Comparison of ENCODE assay signal across 8 cellular contexts in the genomic region with DNA sequence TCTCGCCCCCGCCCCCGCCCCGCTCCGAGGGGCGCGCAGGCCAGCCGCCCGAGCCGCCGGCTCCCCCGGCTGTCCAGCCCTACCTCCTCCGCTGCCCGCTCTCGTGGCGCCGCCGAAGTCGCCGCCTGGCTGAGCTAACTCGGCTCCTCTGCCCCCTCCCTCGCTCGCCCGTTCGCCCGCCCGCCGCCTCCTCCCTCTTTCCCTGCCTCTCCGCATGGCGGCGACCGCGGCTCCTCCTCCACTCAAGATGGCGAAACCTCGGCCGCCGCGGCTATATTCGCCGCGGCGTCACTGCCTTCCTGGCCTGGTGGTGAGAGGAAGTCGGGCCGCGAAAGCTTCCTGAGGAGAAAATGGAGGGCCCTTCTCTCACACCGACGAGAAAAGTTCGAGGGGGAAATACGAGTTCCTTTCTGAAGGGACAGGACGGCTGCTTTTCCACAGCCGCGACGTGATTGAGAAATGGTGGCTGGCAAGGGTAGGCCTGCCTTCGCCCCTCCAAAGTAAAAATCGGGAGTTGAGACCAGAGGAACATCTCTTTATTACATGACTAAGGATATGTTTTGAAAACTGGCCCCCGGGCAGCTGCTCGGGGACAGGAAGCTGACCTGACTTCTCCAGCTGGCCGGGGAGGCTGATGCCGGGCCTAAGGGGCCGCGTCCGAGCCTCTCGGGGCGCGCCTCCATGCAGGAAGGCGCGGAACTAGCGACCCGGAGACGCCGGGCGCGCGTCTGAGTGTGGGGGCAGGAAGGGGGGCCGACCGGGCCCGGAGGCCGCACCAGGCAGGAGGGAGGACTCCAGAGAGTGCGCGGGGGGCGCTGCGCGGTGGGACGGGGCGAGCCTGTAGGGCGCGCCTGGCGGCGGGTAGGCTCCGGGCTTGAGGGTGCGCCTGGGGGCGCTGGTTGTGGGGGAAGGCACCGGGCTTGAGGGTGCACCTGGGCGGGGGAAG. TPM values are rescaled to one million over a fixed set of nuclear protein-coding genes. Genes with fewer than 3 reads are reported as not detected.
DNase-seq lines count a peak whose midpoint lies in the region; ATAC-seq and TF ChIP-seq lines count a peak whose summit lies in the region.

A gene with protein sequence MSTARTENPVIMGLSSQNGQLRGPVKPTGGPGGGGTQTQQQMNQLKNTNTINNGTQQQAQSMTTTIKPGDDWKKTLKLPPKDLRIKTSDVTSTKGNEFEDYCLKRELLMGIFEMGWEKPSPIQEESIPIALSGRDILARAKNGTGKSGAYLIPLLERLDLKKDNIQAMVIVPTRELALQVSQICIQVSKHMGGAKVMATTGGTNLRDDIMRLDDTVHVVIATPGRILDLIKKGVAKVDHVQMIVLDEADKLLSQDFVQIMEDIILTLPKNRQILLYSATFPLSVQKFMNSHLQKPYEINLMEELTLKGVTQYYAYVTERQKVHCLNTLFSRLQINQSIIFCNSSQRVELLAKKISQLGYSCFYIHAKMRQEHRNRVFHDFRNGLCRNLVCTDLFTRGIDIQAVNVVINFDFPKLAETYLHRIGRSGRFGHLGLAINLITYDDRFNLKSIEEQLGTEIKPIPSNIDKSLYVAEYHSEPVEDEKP (minus strand): TSS at position 150 of the 946 bp plus-strand sequence. CDS start 4,913 bp downstream, outside the sequence.

- H3K4me3 Mint-ChIP-seq in activated naive CD8-positive, alpha-beta T cell = peak within 1 kb of the TSS; percentile 99

- H3K27me3 ChIP-seq in DND-41 (ENCODE audit: insufficient read depth, low read length, poor library complexity) (no peaks in the 10 kb centered on the region), HAP-1 (ENCODE audit: low read depth) (no peaks in the 10 kb centered on the region), osteoblast (ENCODE audit: insufficient read depth, low read length) (no peaks in the 10 kb centered on the region)

- peaks cover 62% of the 10 kb centered on the region for H3K79me2 ChIP-seq in DND-41 (ENCODE audit: insufficient read depth, low read length)
- peaks cover 48% of the 10 kb centered on the region for H3K79me2 ChIP-seq in osteoblast (ENCODE audit: insufficient read depth, low read length)

- peak; percentile 73 for ATAC-seq in DND-41 (ENCODE audit: insufficient read depth, low read depth)

- no peaks in the 10 kb centered on the region for H3K9me3 Mint-ChIP-seq in activated naive CD8-positive, alpha-beta T cell (ENCODE audit: low read depth)

- no peaks in the 10 kb centered on the region for H3K27me3 Mint-ChIP-seq in activated naive CD8-positive, alpha-beta T cell

- H3K36me3 ChIP-seq in DND-41 (ENCODE audit: insufficient read depth, low read length) (peaks cover 28% of the 10 kb centered on the region), HAP-1 (replicated peaks) (no peaks in the 10 kb centered on the region; the same call in 1 of the 2 replicates), osteoblast (ENCODE audit: insufficient read depth, low read length) (no peaks in the 10 kb centered on the region)

- TF ChIP-seq POLR2A in NB4 (IDR thresholded peaks at IDR 0.05; ENCODE audit: extremely low read depth, insufficient read length) = peak; percentile 66

- H3K27ac ChIP-seq in DND-41 (ENCODE audit: low read length) (peak within 1 kb of the TSS; percentile 94), osteoblast (ENCODE audit: low read depth, low read length) (peak within 1 kb of the TSS; percentile 96), temporal lobe (ENCODE audit: low read depth, low read length) (peak within 1 kb of the TSS; percentile 97)

- H3K9me3 ChIP-seq in DND-41 (ENCODE audit: insufficient read depth, low read length, severe bottlenecking) = no peaks in the 10 kb centered on the region
- no peaks in the 10 kb centered on the region for H3K9me3 ChIP-seq in HAP-1
- H3K9me3 ChIP-seq in osteoblast (ENCODE audit: low read depth, low read length) = no peaks in the 10 kb centered on the region

- H3K4me2 ChIP-seq in DND-41 (ENCODE audit: insufficient read depth, low read length) (peak within 1 kb of the TSS; percentile 72), osteoblast (ENCODE audit: insufficient read depth, low read length) (peak within 1 kb of the TSS; percentile 96)

- in situ Hi-C loops in HAP-1 (cut with MboI; ENCODE audit: low sequenced_read_pairs) = no loop called here

- H3K4me1 ChIP-seq in DND-41 (ENCODE audit: insufficient read depth, low read length) = peaks cover 49% of the 10 kb centered on the region
- H3K4me1 ChIP-seq in HAP-1 = peaks cover 29% of the 10 kb centered on the region
- peaks cover 17% of the 10 kb centered on the region for H3K4me1 ChIP-seq in osteoblast (ENCODE audit: insufficient read depth, low read length)

- peaks cover 26% of the 10 kb centered on the region for H3K4me1 Mint-ChIP-seq in activated naive CD8-positive, alpha-beta T cell (ENCODE audit: low read depth)

- DNase-seq in DND-41 = peak; percentile 91
- DNase-seq in HAP-1 (ENCODE audit: low spot score in 2 of 2) = peak; percentile 77 to 95
- DNase-seq in NB4 (ENCODE audit: low read depth) = peak; percentile 95
- peak; percentile 82 for DNase-seq in SKM-1 treated with dmso at 0.1 percent for 144 hours (lab: John Stamatoyannopoulos, UW; ENCODE audit: unreplicated experiment)
- DNase-seq in glomerular visceral epithelial cell (ENCODE audit: extremely low spot score) = peak; percentile 90
- peak; percentile 96 for DNase-seq in osteoblast (ENCODE audit: insufficient read length, low spot score, missing footprints)

- TF ChIP-seq CTCF in DND-41 (IDR thresholded peaks at IDR 0.05; ENCODE audit: borderline replicate concordance, extremely low read depth, low read length, poor library complexity, severe bottlenecking) (peak; percentile 50), NB4 (IDR thresholded peaks at IDR 0.05; ENCODE audit: low read depth, low read length) (no peak), osteoblast (IDR thresholded peaks at IDR 0.05; ENCODE audit: extremely low read depth, low read depth, low read length) (peak; percentile 9)

- peak within 1 kb of the TSS; percentile 85 for H3K9ac ChIP-seq in DND-41 (ENCODE audit: low read depth, low read length)

- peaks cover 4% of the 10 kb centered on the region for H3K36me3 Mint-ChIP-seq in activated naive CD8-positive, alpha-beta T cell

- H3K27ac Mint-ChIP-seq in activated naive CD8-positive, alpha-beta T cell = peak within 1 kb of the TSS; percentile 99

- H2AFZ ChIP-seq in DND-41 (ENCODE audit: low read depth, low read length) = peak within 1 kb of the TSS; percentile 80
- H2AFZ ChIP-seq in osteoblast (ENCODE audit: low read length) = peak within 1 kb of the TSS; percentile 98

- H4K20me1 ChIP-seq in DND-41 (ENCODE audit: insufficient read depth, low read length) (peaks cover 35% of the 10 kb centered on the region), osteoblast (ENCODE audit: insufficient read depth, low read length) (peaks cover 33% of the 10 kb centered on the region)

- H3K4me3 ChIP-seq in DND-41 (ENCODE audit: low read depth in 1 of 2, low read length in 2 of 2) (peak within 1 kb of the TSS; percentile 76 to 97), HAP-1 (peak within 1 kb of the TSS; percentile 95), NB4 (ENCODE audit: low read depth, low read length) (peak within 1 kb of the TSS; percentile 88), osteoblast (ENCODE audit: insufficient read depth, low read length) (peak within 1 kb of the TSS; percentile 99)

RNA-seq across cellular contexts. Expression of the gene that starts here (rescaled TPM):
- total RNA-seq in osteoblast (116 and 122 TPM in 2 replicates), temporal lobe (235 TPM)

Comparison
In these comparisons a context has a peak if more than half of its experiments do, and no peak if none do; other contexts are left out.
1. Peak in every context shown above with its lines: DNase-seq, ATAC-seq, H3K4me3 ChIP-seq and H3K27ac ChIP-seq.